In the genomic region with DNA sequence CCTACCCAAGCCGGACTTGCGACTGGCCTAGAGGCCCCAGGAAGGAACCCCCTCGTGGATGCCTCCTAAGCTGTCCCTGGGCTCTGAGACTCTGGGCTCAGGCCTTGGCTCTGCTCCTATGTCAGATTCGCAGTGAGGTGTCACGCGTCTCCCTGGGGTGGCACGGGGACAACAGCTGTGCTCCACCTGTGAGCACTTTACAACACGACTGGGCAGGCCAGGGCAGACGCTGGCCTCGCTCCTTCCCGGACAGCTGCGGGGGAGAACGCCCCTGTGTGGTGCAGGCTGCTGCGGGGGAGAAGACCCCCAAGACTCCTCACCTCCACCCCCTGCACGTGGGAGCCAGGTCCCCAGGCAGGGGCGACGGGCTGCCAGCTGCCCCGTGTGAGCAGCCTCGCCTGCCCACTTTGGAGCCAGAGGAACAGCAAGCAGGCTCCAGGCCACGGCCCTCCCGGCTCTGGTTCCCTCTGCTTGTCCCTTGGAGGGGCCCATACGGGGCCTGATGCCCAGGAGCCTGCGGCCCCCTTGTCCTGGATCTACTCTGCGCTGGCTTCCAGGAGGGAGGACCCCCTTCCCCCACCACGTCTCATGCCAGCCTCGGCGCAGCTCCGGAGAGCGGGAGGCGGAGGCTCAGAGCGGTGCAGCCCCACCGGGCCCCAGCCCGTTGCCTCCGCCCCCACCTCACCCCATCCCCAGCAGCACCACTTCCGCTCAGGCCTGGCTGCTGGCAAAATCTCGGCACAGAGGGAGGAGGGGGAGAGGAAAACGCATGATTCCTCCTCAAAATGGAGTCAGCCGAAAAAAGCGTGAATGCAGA, we compare ENCODE assay signal across 10 cellular contexts. TPM values are rescaled to one million over a fixed set of nuclear protein-coding genes. Genes with fewer than 3 reads are reported as not detected.
DNase-seq lines count a peak whose midpoint lies in the region; TF ChIP-seq lines count a peak whose summit lies in the region.
"Had no signal": no experiment of that assay in that cellular context is flagged by ENCODE, and none has a peak within 500 bp of the region (broad histone marks: within the 10 kb centered on the region; RNA-seq: fewer than 3 reads in every experiment).

No MANE protein-coding gene starts in this region.

- no peak overlapping the region for H3K4me3 ChIP-seq in HEK293 (ENCODE audit: low read depth, low read length)
- peak overlapping the region; percentile 10 to 12 for H3K4me3 ChIP-seq in esophagus (ENCODE audit: low read depth in 1 of 2, low read length in 2 of 2)
- H3K4me3 ChIP-seq in rectal smooth muscle tissue (ENCODE audit: low read length) = peak overlapping the region; percentile 63
- H3K4me3 ChIP-seq: GM12878 had no signal

- no peak overlapping the region for H3K27ac ChIP-seq in HEK293 (ENCODE audit: extremely low read depth, low read depth, low read length)
- peak overlapping the region in 1 of 2 donors; percentile 6 for H3K27ac ChIP-seq in esophagus (ENCODE audit: low read depth in 2 of 2, low read length in 1 of 2)
- H3K27ac ChIP-seq in rectal smooth muscle tissue (ENCODE audit: low read depth, low read length) = no peak overlapping the region

- DNase-seq in activated CD4-positive, alpha-beta T cell treated with anti-CD3 and anti-CD28 coated beads, Interleukin-2, amount 50 U/mL, for 24 hours (ENCODE audit: low read depth in 1 of 2, low spot score in 1 of 2) = peak; percentile 33 to 54
- DNase-seq in NCI-H146 (lab: John Stamatoyannopoulos, UW) = no peak
- DNase-seq in KBM-7 = no peak
- no peak for DNase-seq in NCI-H2029 (lab: John Stamatoyannopoulos, UW)
- DNase-seq in GF-D8 (lab: John Stamatoyannopoulos, UW) = no peak

- WGBS in esophagus, 2 donors = 22 to 32% methylated on average over 37 to 39 of the region's 39 CpGs

- H3K9me3 ChIP-seq in HEK293 (ENCODE audit: control insufficient read depth, insufficient read depth, low read depth, low read length) (no peaks in the 10 kb centered on the region), esophagus (ENCODE audit: control insufficient read depth in 2 of 2, insufficient read depth in 1 of 2, low read depth in 1 of 2, low read length in 1 of 2) (no peaks in the 10 kb centered on the region)
- H3K9me3 ChIP-seq: adrenal gland had no signal

- H3K36me3 ChIP-seq in HEK293 (ENCODE audit: control insufficient read depth in 2 of 2, insufficient read depth in 1 of 2, low read length in 2 of 2) = no peaks in the 10 kb centered on the region
- H3K36me3 ChIP-seq in esophagus (ENCODE audit: control insufficient read depth in 2 of 2, insufficient read depth in 2 of 2, low read length in 1 of 2) = no peaks in the 10 kb centered on the region
- H3K36me3 ChIP-seq in rectal smooth muscle tissue (ENCODE audit: control insufficient read depth, insufficient read depth, low read length) = no peaks in the 10 kb centered on the region
- H3K36me3 ChIP-seq: adrenal gland had no signal

- CTCF ChIA-PET in HEK293 (lab: Yijun Ruan, JAX) = no interaction called here

- no peak for TF ChIP-seq CTCF in HEK293 (tag by site-specific recombination; IDR thresholded peaks at IDR 0.05)

- POLR2A ChIA-PET in HEK293 (lab: Yijun Ruan, JAX) = no interaction called here

- peaks cover 0 to 4% of the 10 kb centered on the region in 2 donors for H3K27me3 ChIP-seq in esophagus (ENCODE audit: control insufficient read depth in 1 of 2, insufficient read depth in 2 of 2, low read length in 2 of 2)
- peaks cover 3% of the 10 kb centered on the region for H3K27me3 ChIP-seq in rectal smooth muscle tissue (ENCODE audit: control insufficient read depth, insufficient read depth, low read length)

- no peak overlapping the region for H3K9ac ChIP-seq in rectal smooth muscle tissue (ENCODE audit: low read length)

- H3K4me1 ChIP-seq in HEK293 (ENCODE audit: control insufficient read depth, insufficient read depth, low read length) (no peaks in the 10 kb centered on the region), esophagus (ENCODE audit: control insufficient read depth in 2 of 2, insufficient read depth in 2 of 2, low read length in 1 of 2) (peaks cover 0 to 7% of the 10 kb centered on the region in 2 donors), rectal smooth muscle tissue (ENCODE audit: control insufficient read depth, insufficient read depth, low read length) (no peaks in the 10 kb centered on the region)
- H3K4me1 ChIP-seq: adrenal gland had no signal

- in situ Hi-C loops in KBM-7 (cut with MboI; ENCODE audit: low pct_unique_long_range_greater_than_20kb, low sequenced_read_pairs) = no loop called here

TF ChIP-seq in HEK293, 187 proteins besides CTCF, POLR2A, EP300 and RAD21:
- TF ChIP-seq GLIS2 (tag by site-specific recombination; IDR thresholded peaks at IDR 0.05) (peak; percentile 24; the same call in 1 of the 2 replicates), GLIS1 (tag by site-specific recombination; IDR thresholded peaks at IDR 0.05) (0 out of 2 replicates have a peak, but pooled peaks have one; percentile 8), ZNF549 (tag by site-specific recombination; IDR thresholded peaks at IDR 0.05) (no peak)

RNA-seq across cellular contexts. Expression of a gene that starts 36.0 kb away (rescaled TPM):
- polyA plus RNA-seq in esophagus = under 1 TPM; 0.20 TPM

Comparison
In these comparisons a context has a peak if more than half of its experiments do, and no peak if none do; other contexts are left out.
1. DNase-seq: peak in activated CD4-positive, alpha-beta T cell treated with anti-CD3 and anti-CD28 coated beads, Interleukin-2, amount 50 U/mL, for 24 hours (2 of 2); none in NCI-H146 (single experiment), KBM-7 (single experiment), NCI-H2029 (single experiment) and GF-D8 (single experiment).